Comparison of ENCODE assay signal across 8 cellular contexts in the genomic region with DNA sequence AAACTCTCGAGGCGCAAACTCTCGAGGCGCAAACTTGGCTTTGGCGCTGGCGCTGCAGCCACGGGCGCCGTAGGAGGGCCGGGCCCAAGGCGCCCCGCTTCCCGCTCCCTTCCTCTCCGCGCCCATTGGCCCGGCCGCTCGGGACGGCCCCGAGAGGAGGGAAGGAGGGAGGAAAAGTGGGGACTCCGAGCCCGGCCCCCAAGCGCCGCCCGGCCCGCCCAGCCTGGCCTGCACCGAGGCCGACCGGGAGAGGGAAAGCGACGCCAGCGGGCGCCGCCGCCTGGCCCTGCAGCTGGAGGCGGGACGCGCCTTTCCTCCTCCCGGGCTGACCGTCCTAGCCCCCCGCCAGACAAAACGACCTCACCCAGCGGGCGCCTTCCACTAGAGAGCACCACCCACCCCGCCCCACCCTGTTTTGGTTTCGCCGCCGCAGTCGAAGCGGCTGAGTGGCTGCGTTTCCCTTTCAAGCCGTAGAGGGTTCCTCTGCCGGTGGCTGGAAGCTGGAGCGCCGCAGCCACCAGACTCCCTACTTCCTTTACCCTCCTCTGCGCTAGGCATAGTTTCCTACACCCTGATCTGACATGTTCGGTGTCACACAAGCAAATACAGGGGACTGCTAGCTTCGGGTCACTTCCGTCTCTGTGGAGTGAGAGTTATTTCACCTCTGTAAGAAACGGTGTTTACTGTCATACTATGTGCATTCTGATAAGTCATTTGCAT. TPM values are rescaled to one million over a fixed set of nuclear protein-coding genes. Genes with fewer than 3 reads are reported as not detected.
DNase-seq lines count a peak whose midpoint lies in the region; ATAC-seq and TF ChIP-seq lines count a peak whose summit lies in the region.

A gene with protein sequence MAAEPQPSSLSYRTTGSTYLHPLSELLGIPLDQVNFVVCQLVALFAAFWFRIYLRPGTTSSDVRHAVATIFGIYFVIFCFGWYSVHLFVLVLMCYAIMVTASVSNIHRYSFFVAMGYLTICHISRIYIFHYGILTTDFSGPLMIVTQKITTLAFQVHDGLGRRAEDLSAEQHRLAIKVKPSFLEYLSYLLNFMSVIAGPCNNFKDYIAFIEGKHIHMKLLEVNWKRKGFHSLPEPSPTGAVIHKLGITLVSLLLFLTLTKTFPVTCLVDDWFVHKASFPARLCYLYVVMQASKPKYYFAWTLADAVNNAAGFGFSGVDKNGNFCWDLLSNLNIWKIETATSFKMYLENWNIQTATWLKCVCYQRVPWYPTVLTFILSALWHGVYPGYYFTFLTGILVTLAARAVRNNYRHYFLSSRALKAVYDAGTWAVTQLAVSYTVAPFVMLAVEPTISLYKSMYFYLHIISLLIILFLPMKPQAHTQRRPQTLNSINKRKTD (minus strand): TSS at position 78 of the 720 bp plus-strand sequence. CDS start 235 bp downstream, outside the sequence.

- ATAC-seq in Right ventricle myocardium superior (ENCODE audit: poor library complexity): peak; percentile 97

- TF ChIP-seq CTCF in MM.1S (IDR thresholded peaks at IDR 0.05; ENCODE audit: low read length): no peak
- no peak for TF ChIP-seq CTCF in parathyroid adenoma (IDR thresholded peaks at IDR 0.05)
- TF ChIP-seq CTCF in type B pancreatic cell (conservative IDR thresholded peaks at IDR 0.05): peak; percentile 41

- H3K36me3 ChIP-seq in MM.1S (replicated peaks; ENCODE audit: insufficient read depth, low read length) (no peaks in the 10 kb centered on the region), parathyroid adenoma (ENCODE audit: control insufficient read depth, insufficient read depth, low read length) (no peaks in the 10 kb centered on the region)

- peaks cover 29% of the 10 kb centered on the region for H3F3A ChIP-seq in MM.1S (ENCODE audit: insufficient read depth, low read length)

- H3K4me1 ChIP-seq in MM.1S (ENCODE audit: low read length) (peaks cover 25% of the 10 kb centered on the region), parathyroid adenoma (peaks cover 6% of the 10 kb centered on the region)

- H3K4me2 ChIP-seq in MM.1S (ENCODE audit: low read depth, low read length) (peak within 1 kb of the TSS; percentile 93), parathyroid adenoma (ENCODE audit: low read length) (peak within 1 kb of the TSS; percentile 96)

- no peaks in the 10 kb centered on the region for H3K27me3 Mint-ChIP-seq in activated naive CD8-positive, alpha-beta T cell
- peaks cover 8% of the 10 kb centered on the region for H3K27me3 Mint-ChIP-seq in type B pancreatic cell

- intact Hi-C loops in Right ventricle myocardium superior (cut with DNase I): no loop called here

- H3K4me3 ChIP-seq in MM.1S (ENCODE audit: low read length): peak within 1 kb of the TSS; percentile 89
- H3K4me3 ChIP-seq in parathyroid adenoma (ENCODE audit: low read depth, low read length): peak within 1 kb of the TSS; percentile 80

- peak within 1 kb of the TSS; percentile 92 for H3K4me3 Mint-ChIP-seq in activated naive CD8-positive, alpha-beta T cell
- H3K4me3 Mint-ChIP-seq in type B pancreatic cell: peak within 1 kb of the TSS; percentile 93

- H3K36me3 Mint-ChIP-seq in activated naive CD8-positive, alpha-beta T cell: no peaks in the 10 kb centered on the region
- no peaks in the 10 kb centered on the region for H3K36me3 Mint-ChIP-seq in type B pancreatic cell

- H3K27ac Mint-ChIP-seq in activated naive CD8-positive, alpha-beta T cell: peak within 1 kb of the TSS; percentile 77
- peak within 1 kb of the TSS; percentile 97 for H3K27ac Mint-ChIP-seq in type B pancreatic cell

- in situ Hi-C loops in SK-MEL-5 (cut with HindIII; ENCODE audit: low pct_unique_long_range_greater_than_20kb, low sequenced_read_pairs): no loop called here

- no peaks in the 10 kb centered on the region for H4K20me1 ChIP-seq in MM.1S (ENCODE audit: insufficient read depth, low read length)

- peak within 1 kb of the TSS; percentile 98 for H2AFZ ChIP-seq in MM.1S (ENCODE audit: low read length)
- H2AFZ ChIP-seq in parathyroid adenoma: peak within 1 kb of the TSS; percentile 95

- no peaks in the 10 kb centered on the region for H3K27me3 ChIP-seq in MM.1S (replicated peaks; ENCODE audit: insufficient read depth, low read length)
- H3K27me3 ChIP-seq in parathyroid adenoma (ENCODE audit: control insufficient read depth, insufficient read depth, low read length): no peaks in the 10 kb centered on the region

- peak; percentile 68 for DNase-seq in GM04503 (ENCODE audit: low read depth)
- peak; percentile 93 for DNase-seq in HCEC 1CT
- DNase-seq in MM.1S: peak; percentile 86
- DNase-seq in SK-MEL-5 (ENCODE audit: low read depth, low spot score): peak; percentile 95
- peak; percentile 96 for DNase-seq in Right ventricle myocardium superior
- DNase-seq in type B pancreatic cell (ENCODE audit: extremely low spot score, unreplicated experiment): peak; percentile 89

- H3K79me2 ChIP-seq in MM.1S (ENCODE audit: low read length) (peaks cover 44% of the 10 kb centered on the region), parathyroid adenoma (no peaks in the 10 kb centered on the region)

- H3K9me3 Mint-ChIP-seq in activated naive CD8-positive, alpha-beta T cell (ENCODE audit: low read depth): no peaks in the 10 kb centered on the region
- no peaks in the 10 kb centered on the region for H3K9me3 Mint-ChIP-seq in type B pancreatic cell

- no peaks in the 10 kb centered on the region for H3K9me3 ChIP-seq in MM.1S (replicated peaks; ENCODE audit: insufficient read depth, low read length)
- H3K9me3 ChIP-seq in parathyroid adenoma (ENCODE audit: control insufficient read depth, low read length): no peaks in the 10 kb centered on the region

- peak within 1 kb of the TSS; percentile 85 for H3K9ac ChIP-seq in MM.1S (ENCODE audit: low read length)
- no peak within 1 kb of the TSS for H3K9ac ChIP-seq in parathyroid adenoma

- H3K27ac ChIP-seq in MM.1S (ENCODE audit: low read length): peak within 1 kb of the TSS; percentile 90
- H3K27ac ChIP-seq in parathyroid adenoma: peak within 1 kb of the TSS; percentile 77

- no peaks in the 10 kb centered on the region for H3K9me2 ChIP-seq in MM.1S (replicated peaks; ENCODE audit: insufficient read depth, low read length)

- peaks cover 24% of the 10 kb centered on the region for H3K4me1 Mint-ChIP-seq in activated naive CD8-positive, alpha-beta T cell (ENCODE audit: low read depth)
- H3K4me1 Mint-ChIP-seq in type B pancreatic cell (ENCODE audit: unreplicated experiment): peaks cover 29% of the 10 kb centered on the region

RNA-seq across cellular contexts. Expression of the gene that starts here (rescaled TPM):
- 27.8 and 30.2 TPM in 2 replicates for total RNA-seq in SK-MEL-5 (2014; rRNA removed; shearing (Covaris generic))
- 7.5 and 8.3 TPM in 2 replicates for polyA plus RNA-seq in SK-MEL-5 (2015; cell fraction: cytosol; rRNA removed)
- polyA plus RNA-seq in SK-MEL-5 (2015; cell fraction: nucleus; rRNA removed): 36.8 TPM in 2 replicates
- total RNA-seq in Right ventricle myocardium superior (5.2 TPM), type B pancreatic cell (ENCODE audit: low replicate concordance) (83.3 and 116 TPM in 2 replicates)

Comparison
In these comparisons a context has a peak if more than half of its experiments do, and no peak if none do; other contexts are left out.
1. Peak in every context shown above with its lines: DNase-seq, ATAC-seq, H3K4me3 ChIP-seq and H3K27ac ChIP-seq.